Comparison of ENCODE assay signal across 9 cellular contexts in genomic region chr9:36854034-36854433, GRCh38.
"Had no signal": no experiment of that assay in that cellular context is flagged by ENCODE, and none has a peak within 500 bp of the region (broad histone marks: within the 10 kb centered on the region; RNA-seq: fewer than 3 reads in every experiment).

No MANE protein-coding gene starts in this region.

- H3K36me3 Mint-ChIP-seq: IgD-negative memory B cell had no signal

- H3K4me3 ChIP-seq: K562 had no signal

- H3K27ac ChIP-seq: HL-60, KMS-11 had no signal

- H3K4me2 ChIP-seq: KMS-11 had no signal

- H3K27me3 Mint-ChIP-seq: IgD-negative memory B cell had no signal

- ATAC-seq: HepG2, K562 had no signal

- DNase-seq: IMR-90, KBM-7, KG1 had no signal

- FAIRE-seq: HepG2, HTR-8/SVneo, K562 had no signal

- H3K9me3 Mint-ChIP-seq: IgD-negative memory B cell had no signal
